ENCODE assay signal across 8 cellular contexts in genomic region chr17:16569358-16569712, GRCh38. TPM values are rescaled to one million over a fixed set of nuclear protein-coding genes. Genes with fewer than 3 reads are reported as not detected.
DNase-seq lines count a peak whose midpoint lies in the region; ATAC-seq and TF ChIP-seq lines count a peak whose summit lies in the region.

No MANE protein-coding gene starts in this region.

- peaks cover 6% of the 10 kb centered on the region for H3K27me3 Mint-ChIP-seq in endothelial cell (ENCODE audit: unreplicated experiment)

- WGBS in heart left ventricle, 4 donors, result 22 to 27% (median 24%) methylated on average over 14 of the region's 14 CpGs

- H3K36me3 ChIP-seq in heart left ventricle (peaks cover 0 to 33% (median 11%) of the 10 kb centered on the region in 9 donors), thoracic aorta (peaks cover 6% of the 10 kb centered on the region)

- DNase-seq in heart left ventricle (no peak), left ventricle myocardium superior (no peak), endothelial cell (ENCODE audit: low spot score) (no peak), thoracic aorta (ENCODE audit: low spot score) (no peak), NCI-H1436 treated with DMSO at 0.1 percent for 48 hours (lab: John Stamatoyannopoulos, UW) (no peak), iPS-NIHi7 (ENCODE audit: extremely low spot score) (no peak), DMS153 treated with DMSO at 0.1 percent for 48 hours (lab: John Stamatoyannopoulos, UW; ENCODE audit: unreplicated experiment) (no peak)

- peak overlapping the region in 1 of 12 donors; percentile 73 for H3K27ac ChIP-seq in heart left ventricle
- peak overlapping the region in 1 of 2 donors; percentile 69 for H3K27ac ChIP-seq in thoracic aorta

- TF ChIP-seq CTCF in heart left ventricle (IDR thresholded peaks at IDR 0.05) (no peak), endothelial cell (IDR thresholded peaks at IDR 0.05; ENCODE audit: unreplicated experiment) (no peak), thoracic aorta (IDR thresholded peaks at IDR 0.05) (no peak)

- no peaks in the 10 kb centered on the region for H3K9me3 Mint-ChIP-seq in endothelial cell (ENCODE audit: unreplicated experiment)

- intact Hi-C loops in heart left ventricle (cut with DNase I) (loop anchor here in 2 of 10 donors (2.0 kb wide), 1 partner anchor 33 kb away; no protein-coding TSS in a partner anchor), left ventricle myocardium superior (cut with micrococcal nuclease) (no loop called here)

- H3K4me3 ChIP-seq in heart left ventricle, result peak overlapping the region in 11 of 12 donors; percentile 54 to 89 (median 79)
- peak overlapping the region; percentile 95 for H3K4me3 ChIP-seq in thoracic aorta

- peaks cover 4% of the 10 kb centered on the region for H3K36me3 Mint-ChIP-seq in endothelial cell (ENCODE audit: low read depth, unreplicated experiment)

- H3K27ac Mint-ChIP-seq in endothelial cell (ENCODE audit: unreplicated experiment), result no peak overlapping the region

- H3K9me3 ChIP-seq in heart left ventricle, result no peaks in the 10 kb centered on the region
- H3K9me3 ChIP-seq in thoracic aorta, result no peaks in the 10 kb centered on the region

- H3K27me3 ChIP-seq in heart left ventricle (no peaks in the 10 kb centered on the region), thoracic aorta (replicated peaks; ENCODE audit: insufficient read depth) (no peaks in the 10 kb centered on the region)

- H3K4me3 Mint-ChIP-seq in endothelial cell (ENCODE audit: unreplicated experiment), result peak overlapping the region; percentile 87

- no peak for ATAC-seq in heart left ventricle
- no peak for ATAC-seq in left ventricle myocardium superior
- ATAC-seq in HG03565 (IDR thresholded peaks at IDR 0.05; ENCODE audit: unreplicated experiment), result peak; percentile 19
- no peak for ATAC-seq in thoracic aorta (ENCODE audit: insufficient number of reproducible peaks, low FRiP score, low read depth)

- H3K4me1 ChIP-seq in heart left ventricle (peaks cover 0 to 15% (median 9%) of the 10 kb centered on the region in 12 donors), thoracic aorta (ENCODE audit: control insufficient read depth in 1 of 2, low read depth in 2 of 2) (peaks cover 0 to 4% of the 10 kb centered on the region in 2 donors)

- TF ChIP-seq POLR2A in heart left ventricle (IDR thresholded peaks at IDR 0.05), result no peak

- peaks cover 4% of the 10 kb centered on the region for H3K4me1 Mint-ChIP-seq in endothelial cell (ENCODE audit: unreplicated experiment)

RNA-seq across cellular contexts. Expression of gene ZNF287, which starts 0.3 kb away (rescaled TPM):
- total RNA-seq in heart left ventricle, result 10 to 100 TPM in 5 of 9 donors, 1 to 10 TPM in 4; 3.8 to 14.7 (median 10.2) TPM
- 10 to 100 TPM in 1 of 2 donors, 1 to 10 TPM in 1; 6.1 to 11.8 TPM for polyA plus RNA-seq in heart left ventricle
- total RNA-seq in left ventricle myocardium superior, result 6.3 TPM
- total RNA-seq in endothelial cell (ENCODE audit: unreplicated experiment), result 8.0 TPM
- 1 to 10 TPM; 2.6 to 5.9 TPM for total RNA-seq in thoracic aorta
